Comparison of ENCODE assay signal across 25 cellular contexts in genomic region chrX:15098505-15098904, GRCh38.
DNase-seq lines count a peak whose midpoint lies in the region; ATAC-seq and TF ChIP-seq lines count a peak whose summit lies in the region.
"Had no signal": no experiment of that assay in that cellular context is flagged by ENCODE, and none has a peak within 500 bp of the region (broad histone marks: within the 10 kb centered on the region; RNA-seq: fewer than 3 reads in every experiment).

No MANE protein-coding gene starts in this region.

- TF ChIP-seq CTCF in VCaP (conservative IDR thresholded peaks at IDR 0.05) (no peak), neural progenitor cell (IDR thresholded peaks at IDR 0.05) (no peak)

- H3K36me3 ChIP-seq in neural progenitor cell, result no peaks in the 10 kb centered on the region
- H3K36me3 ChIP-seq: BE2C, BLaER1 had no signal

- H3K27me3 Mint-ChIP-seq in neural progenitor cell (ENCODE audit: insufficient read depth, low read depth), result peaks cover 6% of the 10 kb centered on the region
- H3K27me3 Mint-ChIP-seq: CD4-positive, alpha-beta memory T cell; CD4-positive, CD25-positive, alpha-beta regulatory T cell had no signal

- no peaks in the 10 kb centered on the region for H3F3A ChIP-seq in neural progenitor cell (ENCODE audit: low read depth)

- ATAC-seq in left colon (peak; percentile 40), GM21447 (IDR thresholded peaks at IDR 0.05; ENCODE audit: unreplicated experiment) (no peak)
- ATAC-seq: GM12878 had no signal

- H3K9ac ChIP-seq in neural progenitor cell, result no peak overlapping the region
- H3K9ac ChIP-seq: BLaER1 had no signal

- H3K27me3 ChIP-seq in neural progenitor cell, result no peaks in the 10 kb centered on the region
- H3K27me3 ChIP-seq: BE2C had no signal

- H3K79me2 ChIP-seq in neural progenitor cell (ENCODE audit: low read depth), result no peaks in the 10 kb centered on the region

- no peaks in the 10 kb centered on the region for H4K20me1 ChIP-seq in neural progenitor cell (ENCODE audit: low read depth)
- H4K20me1 ChIP-seq: BLaER1 had no signal

- H2AFZ ChIP-seq in neural progenitor cell (replicated peaks), result no peak overlapping the region

- no peak overlapping the region for H3K27ac Mint-ChIP-seq in neural progenitor cell
- H3K27ac Mint-ChIP-seq: CD14-positive monocyte; CD4-positive, alpha-beta memory T cell; CD4-positive, CD25-positive, alpha-beta regulatory T cell; CD8-positive, alpha-beta memory T cell had no signal

- DNase-seq in NCI-H748 (lab: John Stamatoyannopoulos, UW; ENCODE audit: unreplicated experiment) (peak; percentile 11), NCI-H748 treated with DMSO at 0.1 percent for 48 hours (lab: John Stamatoyannopoulos, UW) (no peak), left colon (no peak), neural progenitor cell (ENCODE audit: low spot score) (no peak), HK-2 (ENCODE audit: unreplicated experiment) (no peak)
- DNase-seq: ACHN; BE2C; C1 segment of cervical spinal cord; CD4-positive, alpha-beta memory T cell; CD4-positive, CD25-positive, alpha-beta regulatory T cell; CD8-positive, alpha-beta memory T cell; COR-L47; DMS 273 treated with DMSO at 0.1 percent for 48 hours; DMS153; DMS53; DMS79; DND-41; EL; GDM1 had no signal

- H3K9me3 Mint-ChIP-seq in neural progenitor cell, result peaks cover 12% of the 10 kb centered on the region
- H3K9me3 Mint-ChIP-seq: CD4-positive, alpha-beta memory T cell; CD4-positive, CD25-positive, alpha-beta regulatory T cell had no signal

- H3K27ac ChIP-seq in VCaP, result peak overlapping the region; percentile 37; the same call in 1 of the 2 replicates
- H3K27ac ChIP-seq in neural progenitor cell, result no peak overlapping the region
- H3K27ac ChIP-seq: 22Rv1, BLaER1 had no signal

- H3K4me1 Mint-ChIP-seq in neural progenitor cell, result no peaks in the 10 kb centered on the region
- H3K4me1 Mint-ChIP-seq: CD14-positive monocyte; CD4-positive, alpha-beta memory T cell; CD4-positive, CD25-positive, alpha-beta regulatory T cell; CD8-positive, alpha-beta memory T cell had no signal

- intact Hi-C loops in left colon (cut with DNase I, micrococcal nuclease), result no loop called here

- H3K4me3 Mint-ChIP-seq in neural progenitor cell, result no peak overlapping the region
- H3K4me3 Mint-ChIP-seq: CD14-positive monocyte; CD4-positive, alpha-beta memory T cell; CD4-positive, CD25-positive, alpha-beta regulatory T cell; CD8-positive, alpha-beta memory T cell had no signal

- peaks cover 6% of the 10 kb centered on the region for H3K9me3 ChIP-seq in neural progenitor cell (ENCODE audit: low read depth)
- H3K9me3 ChIP-seq: BE2C, BLaER1 had no signal

- no peak overlapping the region for H3K4me2 ChIP-seq in neural progenitor cell
- H3K4me2 ChIP-seq: BLaER1 had no signal

- no peaks in the 10 kb centered on the region for H3K36me3 Mint-ChIP-seq in neural progenitor cell
- H3K36me3 Mint-ChIP-seq: CD14-positive monocyte; CD4-positive, alpha-beta memory T cell; CD4-positive, CD25-positive, alpha-beta regulatory T cell; CD8-positive, alpha-beta memory T cell had no signal

- no peak overlapping the region for H3K4me3 ChIP-seq in neural progenitor cell
- H3K4me3 ChIP-seq: BLaER1, GM12878 had no signal

- H3K4me1 ChIP-seq in neural progenitor cell, result no peaks in the 10 kb centered on the region
- H3K4me1 ChIP-seq: BE2C, BLaER1 had no signal
